11 cellular contexts compared by ENCODE assay signal in the genomic region with DNA sequence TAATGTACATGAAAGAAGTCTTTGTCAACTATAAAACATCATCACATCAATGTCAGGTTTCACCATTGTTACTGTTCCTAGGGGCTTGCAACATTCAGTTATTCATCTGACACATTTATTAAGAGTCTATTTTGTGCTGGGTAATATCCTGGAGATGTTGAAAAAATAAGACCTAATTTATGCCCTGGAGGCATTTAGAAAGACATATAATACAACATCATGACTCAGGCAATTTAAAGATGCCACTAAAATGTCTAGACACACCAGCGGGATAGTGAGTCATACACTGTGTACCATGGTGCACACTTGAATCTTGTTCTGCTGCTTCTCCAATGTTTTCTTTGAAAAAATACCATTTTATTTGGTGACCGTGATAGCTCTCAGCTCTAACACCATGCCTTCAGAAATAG. TPM values are rescaled to one million over a fixed set of nuclear protein-coding genes. Genes with fewer than 3 reads are reported as not detected.
DNase-seq lines count a peak whose midpoint lies in the region; ATAC-seq and TF ChIP-seq lines count a peak whose summit lies in the region.
"Had no signal": no experiment of that assay in that cellular context is flagged by ENCODE, and none has a peak within 500 bp of the region (broad histone marks: within the 10 kb centered on the region; RNA-seq: fewer than 3 reads in every experiment).

No MANE protein-coding gene starts in this region.

- no peak for TF ChIP-seq CTCF in PC-3 (conservative IDR thresholded peaks at IDR 0.05; ENCODE audit: low read depth, low read length)
- peak in 1 of 6 experiments; percentile 6 for TF ChIP-seq CTCF in esophagus squamous epithelium (IDR thresholded peaks at IDR 0.05)
- no peak for TF ChIP-seq CTCF in psoas muscle (IDR thresholded peaks at IDR 0.05)

- H3K4me3 ChIP-seq in PC-3 (ENCODE audit: low read length) (peak overlapping the region; percentile 43), esophagus squamous epithelium (no peak overlapping the region), psoas muscle (no peak overlapping the region)

- peak; percentile 81 for DNase-seq in EL
- peak; percentile 99 for DNase-seq in PC-3
- DNase-seq in esophagus squamous epithelium (lab: John Stamatoyannopoulos, UW), result no peak
- no peak for DNase-seq in psoas muscle
- no peak for DNase-seq in mucosa of gallbladder (ENCODE audit: low spot score)
- DNase-seq in activated T-cell treated with anti-CD3 and anti-CD28 coated beads, Interleukin-2, amount 50 U/mL, for 48 hours, result no peak
- DNase-seq: activated CD4-positive, alpha-beta T cell treated with anti-CD3 and anti-CD28 coated beads for 48 hours; left cardiac atrium; NCI-H526 treated with DMSO at 0.1 percent for 48 hours had no signal

- no peaks in the 10 kb centered on the region for H3K79me2 ChIP-seq in PC-3 (ENCODE audit: low read length)

- WGBS in esophagus squamous epithelium, 2 donors, result 32 to 36% methylated on average over 2 of the region's 2 CpGs
- WGBS in psoas muscle, 3 donors, result 81 to 86% (median 85%) methylated on average over 2 of the region's 2 CpGs

- H3K36me3 ChIP-seq in PC-3 (ENCODE audit: low read depth, low read length), result no peaks in the 10 kb centered on the region
- H3K36me3 ChIP-seq in esophagus squamous epithelium, result no peaks in the 10 kb centered on the region
- H3K36me3 ChIP-seq in psoas muscle (ENCODE audit: insufficient read depth in 1 of 2, low read depth in 1 of 2), result no peaks in the 10 kb centered on the region

- H3K9ac ChIP-seq in PC-3 (ENCODE audit: low read length), result peak overlapping the region; percentile 90

- BruUV-seq in PC-3 (replicated peaks; lab: Mats Ljungman, UMichigan), result no TSS peak

- H3K4me2 ChIP-seq in PC-3 (ENCODE audit: low read length), result peak overlapping the region; percentile 81

- ATAC-seq in PC-3 (peak; percentile 83), psoas muscle (peak in 2 of 4 donors; percentile 30 to 35), HG03039 (IDR thresholded peaks at IDR 0.05; ENCODE audit: unreplicated experiment) (no peak), GM21423 (IDR thresholded peaks at IDR 0.05; ENCODE audit: unreplicated experiment) (no peak)

- H2AFZ ChIP-seq in PC-3 (ENCODE audit: low read length), result no peak overlapping the region

- H3K27me3 ChIP-seq in PC-3 (ENCODE audit: low read length), result no peaks in the 10 kb centered on the region
- H3K27me3 ChIP-seq in esophagus squamous epithelium, result no peaks in the 10 kb centered on the region
- no peaks in the 10 kb centered on the region for H3K27me3 ChIP-seq in psoas muscle (ENCODE audit: insufficient read depth in 3 of 3, low read length in 2 of 3)

- peaks cover 27% of the 10 kb centered on the region for H3K4me1 ChIP-seq in PC-3 (ENCODE audit: insufficient read depth, low read length)
- peaks cover 0 to 18% (median 6%) of the 10 kb centered on the region in 3 donors for H3K4me1 ChIP-seq in esophagus squamous epithelium
- peaks cover 8% of the 10 kb centered on the region for H3K4me1 ChIP-seq in psoas muscle

- H4K20me1 ChIP-seq in PC-3 (ENCODE audit: low read length), result no peaks in the 10 kb centered on the region

- CTCF ChIA-PET in PC-3 (lab: Charles Lee), result no interaction called here

- intact Hi-C loops in PC-3 (cut with micrococcal nuclease) (loop anchor here (1.0 to 5.0 kb wide), 8 partner anchors 42 to 532 kb away; no protein-coding TSS in a partner anchor), esophagus squamous epithelium (cut with DNase I) (no loop called here), psoas muscle (cut with DNase I) (loop anchor here in 1 of 2 donors (5.0 kb wide), 1 partner anchor 72 kb away; no protein-coding TSS in a partner anchor)

- POLR2A ChIA-PET in PC-3 (lab: Charles Lee; ENCODE audit: unreplicated experiment), result no interaction called here

- peaks cover 17% of the 10 kb centered on the region for H3F3A ChIP-seq in PC-3 (ENCODE audit: low read length, unreplicated experiment)

- no peaks in the 10 kb centered on the region for H3K9me2 ChIP-seq in PC-3 (replicated peaks; ENCODE audit: low read length)

- no peak for TF ChIP-seq POLR2A in esophagus squamous epithelium (IDR thresholded peaks at IDR 0.05)

- H3K9me3 ChIP-seq in PC-3 (ENCODE audit: low read length), result no peaks in the 10 kb centered on the region
- H3K9me3 ChIP-seq in esophagus squamous epithelium, result no peaks in the 10 kb centered on the region
- no peaks in the 10 kb centered on the region for H3K9me3 ChIP-seq in psoas muscle

- peak overlapping the region; percentile 98 for H3K27ac ChIP-seq in PC-3 (ENCODE audit: low read length)
- peak overlapping the region in 3 of 4 donors; percentile 45 to 66 (median 55) for H3K27ac ChIP-seq in esophagus squamous epithelium
- H3K27ac ChIP-seq in psoas muscle, result peak overlapping the region; percentile 25

RNA-seq across cellular contexts. Expression of gene DPT, which starts 19.1 kb away (rescaled TPM):
- total RNA-seq in PC-3 (2014; rRNA removed) (not detected in 2 replicates), esophagus squamous epithelium (10 to 100 TPM in 1 of 4 donors, 1 to 10 TPM in 2, under 1 TPM in 1; 0.34 to 65.8 (median 3.4) TPM), psoas muscle (10 to 100 TPM in 2 of 4 donors, 1 to 10 TPM in 2; 8.5 to 39.4 (median 10.8) TPM), mucosa of gallbladder (30.7 TPM)
- 10 to 100 TPM in 1 of 3 donors, 1 to 10 TPM in 2; 8.5 to 15.8 (median 8.5) TPM for polyA plus RNA-seq in psoas muscle

Comparison
In these comparisons a context has a peak if more than half of its experiments do, and no peak if none do; other contexts are left out.
1. DNase-seq: peak in EL (single experiment) and PC-3 (single experiment); none in esophagus squamous epithelium (single experiment), psoas muscle (0 of 2), mucosa of gallbladder (single experiment) and activated T-cell treated with anti-CD3 and anti-CD28 coated beads, Interleukin-2, amount 50 U/mL, for 48 hours (0 of 2).
2. H3K27ac ChIP-seq: peak in every context shown above with its lines; median percentile 98 in PC-3; 55 in esophagus squamous epithelium; 25 in psoas muscle.